In the genomic region with DNA sequence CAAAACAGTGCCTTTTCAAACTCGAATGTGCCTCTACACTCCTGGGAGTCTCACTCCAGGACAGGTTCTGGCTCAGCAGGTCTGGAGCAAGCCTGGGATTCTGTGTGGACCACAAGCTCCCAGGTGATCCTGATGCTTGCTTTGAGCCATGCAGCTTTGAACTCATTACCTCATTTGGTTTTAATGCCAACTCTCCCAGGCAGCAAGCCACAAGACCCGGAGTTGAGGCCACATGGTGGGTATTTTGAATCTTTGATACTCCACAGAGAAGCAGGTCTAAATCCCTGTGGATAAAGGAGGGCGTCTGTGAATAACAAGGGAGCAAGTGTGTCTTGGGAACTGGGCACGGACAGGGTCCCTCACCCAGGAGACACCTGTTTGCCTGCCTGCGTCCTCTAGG, we compare ENCODE assay signal across 27 cellular contexts.
"Had no signal": no experiment of that assay in that cellular context is flagged by ENCODE, and none has a peak within 500 bp of the region (broad histone marks: within the 10 kb centered on the region; RNA-seq: fewer than 3 reads in every experiment).

No MANE protein-coding gene starts in this region.

- H3K4me1 ChIP-seq: psoas muscle, right atrium auricular region, upper lobe of right lung had no signal

- H3K27me3 ChIP-seq: body of pancreas, gastroesophageal sphincter, pancreas, right atrium auricular region, stomach, thyroid gland had no signal

- FAIRE-seq: colon, kidney, pancreas had no signal

- H3K9me3 ChIP-seq: body of pancreas, gastroesophageal sphincter, pancreas, psoas muscle, right atrium auricular region, stomach, thyroid gland, upper lobe of right lung had no signal

- H3K4me3 ChIP-seq: body of pancreas, gastroesophageal sphincter, pancreas, psoas muscle, right atrium auricular region, stomach, thyroid gland, upper lobe of right lung had no signal

- ATAC-seq: activated CD4-positive, alpha-beta T cell treated with anti-CD3 and anti-CD28 coated beads for 36 hours; activated naive CD4-positive, alpha-beta T cell treated with anti-CD3 and anti-CD28 coated beads, Interleukin-2, amount 50 U/mL, for 72 hours; body of pancreas; gastroesophageal sphincter; left colon; pancreas; psoas muscle; stimulated activated naive B cell treated with anti-CD40 and anti-IgM and Interleukin-4, amounts not matched to agents 10 μg/mL and 1 μg/mL and 100 μg/mL, for 72 hours; upper lobe of right lung had no signal

- H3K4me3 Mint-ChIP-seq: activated CD4-positive, alpha-beta T cell treated with anti-CD3 and anti-CD28 coated beads for 36 hours; immature natural killer cell; mesothelial cell of epicardium; naive B cell; stimulated activated naive B cell treated with anti-CD40 and anti-IgM and Interleukin-4, amounts not matched to agents 10 μg/mL and 1 μg/mL and 100 μg/mL, for 72 hours had no signal

- H3K27ac ChIP-seq: body of pancreas, gastroesophageal sphincter, pancreas, psoas muscle, right atrium auricular region, stomach, thyroid gland, upper lobe of right lung had no signal

- H3K4me1 Mint-ChIP-seq: mesothelial cell of epicardium had no signal

- DNase-seq: activated CD4-positive, alpha-beta T cell treated with anti-CD3 and anti-CD28 coated beads for 36 hours; activated CD4-positive, CD25-positive, alpha-beta regulatory T cell; activated T-cell treated with anti-CD3 and anti-CD28 coated beads, Interleukin-2, amount 50 U/mL, for 48 hours; aorta; body of pancreas; effector CD8-positive, alpha-beta T cell; erythroblast; hippocampal formation; immature natural killer cell; kidney; left colon; mammary epithelial cell; naive B cell; pancreas; psoas muscle; stimulated activated CD4-positive, alpha-beta T cell treated with anti-CD3 and anti-CD28 coated beads, Interleukin-15, amount 100 ng/mL, for 24 hours; stimulated activated naive B cell treated with anti-CD40 and anti-IgM and Interleukin-4, amounts not matched to agents 10 μg/mL and 1 μg/mL and 100 μg/mL, for 72 hours; stomach; T-helper 2 cell; thyroid gland; upper lobe of right lung had no signal

- H3K36me3 ChIP-seq: gastroesophageal sphincter, pancreas, right atrium auricular region, stomach, thyroid gland, upper lobe of right lung had no signal

- H3K9me3 Mint-ChIP-seq: activated naive CD4-positive, alpha-beta T cell treated with anti-CD3 and anti-CD28 coated beads, Interleukin-2, amount 50 U/mL, for 72 hours; activated T-helper 2 cell treated with anti-CD3 and anti-CD28 coated beads, Interferon-gamma antibody, Interleukin-2, Interleukin-4, amounts not matched to agents 10 μg/mL and 5 μg/mL and 100 μg/mL, durations not matched to agents 14 hours and 24 hours and 36 hours; immature natural killer cell; mesothelial cell of epicardium; stimulated activated naive B cell treated with anti-CD40 and anti-IgM and Interleukin-4, amounts not matched to agents 10 μg/mL and 1 μg/mL and 100 μg/mL, for 72 hours had no signal

- H3K27me3 Mint-ChIP-seq: activated CD4-positive, alpha-beta T cell treated with anti-CD3 and anti-CD28 coated beads for 36 hours; stimulated activated naive B cell treated with anti-CD40 and anti-IgM and Interleukin-4, amounts not matched to agents 10 μg/mL and 1 μg/mL and 100 μg/mL, for 72 hours had no signal

- H3K36me3 Mint-ChIP-seq: activated naive CD4-positive, alpha-beta T cell treated with anti-CD3 and anti-CD28 coated beads, Interleukin-2, amount 50 U/mL, for 72 hours; immature natural killer cell; mesothelial cell of epicardium; naive B cell; stimulated activated naive B cell treated with anti-CD40 and anti-IgM and Interleukin-4, amounts not matched to agents 10 μg/mL and 1 μg/mL and 100 μg/mL, for 72 hours had no signal

- H3K27ac Mint-ChIP-seq: activated CD4-positive, alpha-beta T cell treated with anti-CD3 and anti-CD28 coated beads for 36 hours; activated naive CD4-positive, alpha-beta T cell treated with anti-CD3 and anti-CD28 coated beads, Interleukin-2, amount 50 U/mL, for 72 hours; activated T-helper 2 cell treated with anti-CD3 and anti-CD28 coated beads, Interferon-gamma antibody, Interleukin-2, Interleukin-4, amounts not matched to agents 10 μg/mL and 5 μg/mL and 100 μg/mL, durations not matched to agents 14 hours and 24 hours and 36 hours; immature natural killer cell; mesothelial cell of epicardium; stimulated activated naive B cell treated with anti-CD40 and anti-IgM and Interleukin-4, amounts not matched to agents 10 μg/mL and 1 μg/mL and 100 μg/mL, for 72 hours had no signal
